Comparison of ENCODE assay signal across 18 cellular contexts in the genomic region with DNA sequence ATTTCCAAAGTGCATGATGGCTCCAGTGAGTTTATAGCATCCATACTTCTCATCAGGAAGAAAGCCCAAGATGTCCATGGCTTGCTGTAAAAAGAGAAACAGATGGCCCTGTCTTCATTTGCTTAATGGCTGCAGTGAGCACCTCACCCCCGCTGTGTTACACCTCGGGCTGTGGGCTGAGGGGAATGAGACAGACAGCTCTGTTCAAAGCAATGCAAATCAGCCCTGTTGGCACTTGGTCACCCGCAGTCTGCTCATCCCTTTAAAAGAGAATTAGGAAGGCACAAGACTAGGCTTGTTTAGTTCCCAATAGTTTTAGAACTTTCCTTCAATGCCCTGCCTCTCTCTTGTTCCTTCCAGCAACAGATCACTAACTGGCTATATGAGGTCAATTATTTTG. TPM values are rescaled to one million over a fixed set of nuclear protein-coding genes. Genes with fewer than 3 reads are reported as not detected.
DNase-seq lines count a peak whose midpoint lies in the region; ATAC-seq, FAIRE-seq and TF ChIP-seq lines count a peak whose summit lies in the region.
"Had no signal": no experiment of that assay in that cellular context is flagged by ENCODE, and none has a peak within 500 bp of the region (broad histone marks: within the 10 kb centered on the region; RNA-seq: fewer than 3 reads in every experiment).

No MANE protein-coding gene starts in this region.

- H2AFZ ChIP-seq in mammary epithelial cell (ENCODE audit: low read depth, low read length): peak overlapping the region; percentile 91

- no peaks in the 10 kb centered on the region for H3K79me2 ChIP-seq in mammary epithelial cell (ENCODE audit: insufficient read depth, low read length)

- H3K9ac ChIP-seq in mammary epithelial cell (ENCODE audit: insufficient read depth, low read length): no peak overlapping the region

- H4K20me1 ChIP-seq in mammary epithelial cell (ENCODE audit: insufficient read depth, low read length): no peaks in the 10 kb centered on the region

- WGBS in mammary epithelial cell (ENCODE audit: low coverage, missing lambda C conversion rate): 3% methylated on average over 3 of the region's 3 CpGs
- WGBS in heart right ventricle, 2 donors: 85% methylated on average over 3 of the region's 3 CpGs

- H3K9me3 ChIP-seq in mammary epithelial cell (replicated peaks; ENCODE audit: insufficient read depth, low read length) (no peaks in the 10 kb centered on the region), breast epithelium (no peaks in the 10 kb centered on the region), heart right ventricle (no peaks in the 10 kb centered on the region)
- H3K9me3 ChIP-seq: A549, pancreas, Peyer's patch, suprapubic skin had no signal

- H3K4me3 ChIP-seq in mammary epithelial cell (replicated peaks in 1 of 3; ENCODE audit: insufficient read depth in 1 of 3, low read depth in 2 of 3, low read length in 3 of 3) (no peak overlapping the region), breast epithelium (no peak overlapping the region), heart right ventricle (no peak overlapping the region)
- H3K4me3 ChIP-seq: A549, coronary artery, pancreas, Peyer's patch, suprapubic skin had no signal

- intact Hi-C loops in mammary epithelial cell (cut with micrococcal nuclease): no loop called here
- intact Hi-C loops in breast epithelium (cut with DNase I; ENCODE audit: low total_unique reads): no loop called here
- intact Hi-C loops in heart right ventricle (cut with DNase I): no loop called here

- peaks cover 8% of the 10 kb centered on the region for H3K4me1 ChIP-seq in mammary epithelial cell (ENCODE audit: insufficient read depth, low read length)
- H3K4me1 ChIP-seq in breast epithelium: no peaks in the 10 kb centered on the region
- H3K4me1 ChIP-seq in heart right ventricle: peaks cover 0 to 13% (median 3%) of the 10 kb centered on the region in 9 donors
- H3K4me1 ChIP-seq: pancreas, Peyer's patch had no signal

- no peak for TF ChIP-seq POLR2A in breast epithelium (IDR thresholded peaks at IDR 0.05)

- in situ Hi-C loops in mammary epithelial cell (cut with MboI; ENCODE audit: low sequenced_read_pairs in 2 of 2): loop anchor here in 1 of 2 donors (5.0 kb wide), 1 partner anchor 67 kb away; no protein-coding TSS in a partner anchor

- H3K27me3 ChIP-seq in mammary epithelial cell (ENCODE audit: insufficient read depth, low read length): no peaks in the 10 kb centered on the region
- no peaks in the 10 kb centered on the region for H3K27me3 ChIP-seq in breast epithelium
- no peaks in the 10 kb centered on the region for H3K27me3 ChIP-seq in heart right ventricle
- H3K27me3 ChIP-seq: pancreas, Peyer's patch, suprapubic skin had no signal

- FAIRE-seq in urothelium cell line (lab: Jason Lieb, UNC): peak; percentile 48
- FAIRE-seq: A549, pancreas had no signal

- DNase-seq in mammary epithelial cell: no peak
- DNase-seq in breast epithelium (ENCODE audit: low spot score in 2 of 2): no peak
- DNase-seq in NCI-H82 treated with DMSO at 0.1 percent for 48 hours (lab: John Stamatoyannopoulos, UW; ENCODE audit: unreplicated experiment): peak; percentile 74
- DNase-seq in iPS DF 4.7 (ENCODE audit: extremely low read depth, low spot score): peak; percentile 33
- DNase-seq in urothelium cell line (ENCODE audit: low spot score): no peak
- DNase-seq in OCI-M2 (lab: John Stamatoyannopoulos, UW; ENCODE audit: unreplicated experiment): no peak
- no peak for DNase-seq in A172 (ENCODE audit: low spot score)
- DNase-seq in heart right ventricle: no peak
- DNase-seq: activated CD4-positive, CD25-positive, alpha-beta regulatory T cell treated with anti-CD3 and anti-CD28 coated beads, Interleukin-2, amount 50 U/mL, for 72 hours; activated naive CD8-positive, alpha-beta T cell treated with anti-CD3 and anti-CD28 coated beads, Interleukin-2, amount 50 U/mL, for 24 hours; activated T-cell treated with anti-CD3 and anti-CD28 coated beads, Interleukin-2, amount 50 U/mL, for 24 hours; CD8-positive, alpha-beta T cell; HCEC 1CT; pancreas; Peyer's patch had no signal

- H3K4me2 ChIP-seq in mammary epithelial cell (ENCODE audit: insufficient read depth, low read depth, low read length): peak overlapping the region; percentile 57
- H3K4me2 ChIP-seq: A549 had no signal

- TF ChIP-seq CTCF in mammary epithelial cell (conservative IDR thresholded peaks at IDR 0.05 in 1 of 2, IDR thresholded peaks at IDR 0.05 in 1 of 2; ENCODE audit: extremely low read depth in 1 of 2, insufficient read depth in 1 of 2, low read depth in 1 of 2, low read length in 2 of 2): no peak
- TF ChIP-seq CTCF in breast epithelium (IDR thresholded peaks at IDR 0.05): no peak
- TF ChIP-seq CTCF in heart right ventricle (IDR thresholded peaks at IDR 0.05): no peak

- CTCF ChIA-PET in mammary epithelial cell (lab: Charles Lee; ENCODE audit: low non-redundant PET): no interaction called here

- no peak overlapping the region for H3K27ac ChIP-seq in mammary epithelial cell (ENCODE audit: insufficient read depth, low read depth, low read length)
- no peak overlapping the region for H3K27ac ChIP-seq in breast epithelium
- no peak overlapping the region for H3K27ac ChIP-seq in heart right ventricle
- H3K27ac ChIP-seq: A549, coronary artery, pancreas, Peyer's patch, suprapubic skin had no signal

- dilution Hi-C loops in mammary epithelial cell (cut with HindIII; ENCODE audit: low sequenced_read_pairs): no loop called here

- H3K36me3 ChIP-seq in mammary epithelial cell (ENCODE audit: insufficient read depth, low read length) (no peaks in the 10 kb centered on the region), breast epithelium (no peaks in the 10 kb centered on the region), heart right ventricle (no peaks in the 10 kb centered on the region)
- H3K36me3 ChIP-seq: pancreas, Peyer's patch, suprapubic skin had no signal

- no TSS peak for BruUV-seq in mammary epithelial cell (replicated peaks; lab: Mats Ljungman, UMichigan)

- no peak for ATAC-seq in heart right ventricle
- ATAC-seq: A549; activated naive CD8-positive, alpha-beta T cell treated with anti-CD3 and anti-CD28 coated beads, Interleukin-2, amount 50 U/mL, for 24 hours; CD8-positive, alpha-beta T cell; pancreas had no signal

RNA-seq across cellular contexts. Expression of a gene that starts 25.2 kb away (rescaled TPM):
- total RNA-seq in mammary epithelial cell: 1 to 10 TPM in 1 of 2 donors, under 1 TPM in 1; under 0.01 to 6.2 TPM
- polyA plus RNA-seq in mammary epithelial cell: 1.7 TPM
- polyA minus RNA-seq in mammary epithelial cell: 2.7 TPM
- total RNA-seq in breast epithelium: not detected
- total RNA-seq in A172 (2014; rRNA removed; shearing (Covaris generic)): 1.7 and 2.0 TPM in 2 replicates
- 1 to 10 TPM in 1 of 10 donors, under 1 TPM in 9; 0.16 to 1.1 (median 0.32) TPM for total RNA-seq in heart right ventricle
- polyA plus RNA-seq in heart right ventricle: under 1 TPM; 0.12 to 0.22 TPM

Comparison
In these comparisons a context has a peak if more than half of its experiments do, and no peak if none do; other contexts are left out.
1. DNase-seq: peak in NCI-H82 treated with DMSO at 0.1 percent for 48 hours (single experiment) and iPS DF 4.7 (single experiment); none in mammary epithelial cell (single experiment), breast epithelium (0 of 2), urothelium cell line (single experiment), OCI-M2 (single experiment), A172 (single experiment) and heart right ventricle (0 of 2).